Comparison of ENCODE assay signal across 18 cellular contexts in genomic region chr10:50392966-50393718, GRCh38.
DNase-seq lines count a peak whose midpoint lies in the region; ATAC-seq, FAIRE-seq and TF ChIP-seq lines count a peak whose summit lies in the region.
"Had no signal": no experiment of that assay in that cellular context is flagged by ENCODE, and none has a peak within 500 bp of the region (broad histone marks: within the 10 kb centered on the region; RNA-seq: fewer than 3 reads in every experiment).

No MANE protein-coding gene starts in this region.

- no peak overlapping the region for H3K4me3 Mint-ChIP-seq in astrocyte (ENCODE audit: unreplicated experiment)
- H3K4me3 Mint-ChIP-seq: CD4-positive, alpha-beta memory T cell; stimulated activated memory B cell treated with anti-CD40 and anti-IgM and Interleukin-4, amounts not matched to agents 10 μg/mL and 1 μg/mL and 100 μg/mL, for 72 hours had no signal

- FAIRE-seq in astrocyte (lab: Jason Lieb, UNC) = no peak

- peak overlapping the region; percentile 65 for H3K27ac ChIP-seq in HUES48 (ENCODE audit: low read depth, low read length)
- peak overlapping the region; percentile 67 for H3K27ac ChIP-seq in astrocyte (ENCODE audit: low read depth, low read length)
- H3K27ac ChIP-seq in hepatocyte = peak overlapping the region; percentile 92
- H3K27ac ChIP-seq: SK-N-MC, transverse colon had no signal

- ATAC-seq in HG03460 (IDR thresholded peaks at IDR 0.05; ENCODE audit: unreplicated experiment) = no peak
- ATAC-seq: stimulated activated memory B cell treated with anti-CD40 and anti-IgM and Interleukin-4, amounts not matched to agents 10 μg/mL and 1 μg/mL and 100 μg/mL, for 72 hours had no signal

- peak overlapping the region; percentile 54 for H3K4me2 ChIP-seq in astrocyte (ENCODE audit: low read length)
- H3K4me2 ChIP-seq in hepatocyte = peak overlapping the region; percentile 56

- H3K4me3 ChIP-seq in HUES48 (ENCODE audit: low read depth, low read length) = no peak overlapping the region
- no peak overlapping the region for H3K4me3 ChIP-seq in astrocyte (ENCODE audit: insufficient read depth, low read depth, low read length)
- no peak overlapping the region for H3K4me3 ChIP-seq in hepatocyte
- no peak overlapping the region for H3K4me3 ChIP-seq in foreskin fibroblast (ENCODE audit: low read depth in 1 of 2, low read length in 2 of 2)
- H3K4me3 ChIP-seq: SK-N-MC, smooth muscle cell, transverse colon had no signal

- H3K9me3 Mint-ChIP-seq in astrocyte (ENCODE audit: unreplicated experiment) = peaks cover 3% of the 10 kb centered on the region
- H3K9me3 Mint-ChIP-seq: CD4-positive, alpha-beta memory T cell; stimulated activated memory B cell treated with anti-CD40 and anti-IgM and Interleukin-4, amounts not matched to agents 10 μg/mL and 1 μg/mL and 100 μg/mL, for 72 hours had no signal

- peaks cover 18% of the 10 kb centered on the region for H4K20me1 ChIP-seq in astrocyte (ENCODE audit: insufficient read depth, low read length)
- H4K20me1 ChIP-seq in hepatocyte (ENCODE audit: insufficient read depth, poor library complexity, severe bottlenecking) = no peaks in the 10 kb centered on the region

- DNase-seq in A172 (ENCODE audit: low spot score) (peak; percentile 84), astrocyte (ENCODE audit: low read depth) (peak; percentile 67), hepatocyte (ENCODE audit: low spot score) (peak; percentile 23), foreskin fibroblast (no peak), NCI-H524 (lab: John Stamatoyannopoulos, UW) (no peak), KBM-7 (no peak)
- DNase-seq: activated CD4-positive, alpha-beta T cell treated with anti-CD3 and anti-CD28 coated beads for 48 hours; activated naive CD4-positive, alpha-beta T cell treated with anti-CD3 and anti-CD28 coated beads, Interleukin-2, amount 50 U/mL, for 16 hours; CD4-positive, alpha-beta memory T cell; effector CD4-positive, alpha-beta T cell; Karpas-422; NCI-H146; transverse colon had no signal

- peaks cover 32% of the 10 kb centered on the region for H3K4me1 Mint-ChIP-seq in astrocyte (ENCODE audit: low read depth, unreplicated experiment)

- H3K27ac Mint-ChIP-seq in astrocyte (ENCODE audit: unreplicated experiment) = no peak overlapping the region
- H3K27ac Mint-ChIP-seq: stimulated activated memory B cell treated with anti-CD40 and anti-IgM and Interleukin-4, amounts not matched to agents 10 μg/mL and 1 μg/mL and 100 μg/mL, for 72 hours had no signal

- H3K36me3 Mint-ChIP-seq in astrocyte (ENCODE audit: low read depth, unreplicated experiment) = no peaks in the 10 kb centered on the region

- no peaks in the 10 kb centered on the region for H3K9me2 ChIP-seq in hepatocyte (replicated peaks; ENCODE audit: insufficient read depth)

- H3K27me3 ChIP-seq in HUES48 (ENCODE audit: control insufficient read depth, insufficient read depth, low read length) (no peaks in the 10 kb centered on the region), astrocyte (ENCODE audit: insufficient read depth, low read length) (no peaks in the 10 kb centered on the region), hepatocyte (no peaks in the 10 kb centered on the region)
- H3K27me3 ChIP-seq: transverse colon had no signal

- TF ChIP-seq CTCF in astrocyte (IDR thresholded peaks at IDR 0.05; ENCODE audit: insufficient read depth, low read depth, low read length) = no peak
- TF ChIP-seq CTCF in hepatocyte (IDR thresholded peaks at IDR 0.05; ENCODE audit: poor library complexity) = no peak
- TF ChIP-seq CTCF in foreskin fibroblast (IDR thresholded peaks at IDR 0.05; ENCODE audit: low read depth, low read length) = no peak

- H3K27me3 Mint-ChIP-seq in astrocyte (ENCODE audit: low read depth, unreplicated experiment) = no peaks in the 10 kb centered on the region
- H3K27me3 Mint-ChIP-seq: CD4-positive, alpha-beta memory T cell; stimulated activated memory B cell treated with anti-CD40 and anti-IgM and Interleukin-4, amounts not matched to agents 10 μg/mL and 1 μg/mL and 100 μg/mL, for 72 hours had no signal

- no peak overlapping the region for H2AFZ ChIP-seq in astrocyte (ENCODE audit: low read depth, low read length)
- H2AFZ ChIP-seq in hepatocyte = no peak overlapping the region

- H3K4me1 ChIP-seq in HUES48 (ENCODE audit: control insufficient read depth, insufficient read depth, low read length) = peaks cover 27% of the 10 kb centered on the region
- peaks cover 25% of the 10 kb centered on the region for H3K4me1 ChIP-seq in astrocyte (ENCODE audit: insufficient read depth, low read length)
- H3K4me1 ChIP-seq in hepatocyte (ENCODE audit: insufficient read depth) = peaks cover 20% of the 10 kb centered on the region

- no peak overlapping the region for H3K9ac ChIP-seq in HUES48 (ENCODE audit: low read depth, low read length)
- peak overlapping the region; percentile 29 for H3K9ac ChIP-seq in astrocyte (ENCODE audit: low read length)

- H3K36me3 ChIP-seq in HUES48 (ENCODE audit: control insufficient read depth, insufficient read depth, low read length) = no peaks in the 10 kb centered on the region
- no peaks in the 10 kb centered on the region for H3K36me3 ChIP-seq in astrocyte (ENCODE audit: insufficient read depth, low read length)
- no peaks in the 10 kb centered on the region for H3K36me3 ChIP-seq in hepatocyte (replicated peaks; ENCODE audit: insufficient read depth, low read depth)
- H3K36me3 ChIP-seq: transverse colon had no signal

- WGBS in hepatocyte (ENCODE audit: low lambda C conversion rate, missing lambda C conversion rate) = 51% methylated on average over 6 of the region's 6 CpGs

- H3K79me2 ChIP-seq in astrocyte (ENCODE audit: insufficient read depth, low read length) (peaks cover 32% of the 10 kb centered on the region), hepatocyte (peaks cover 41% of the 10 kb centered on the region)

- in situ Hi-C loops in KBM-7 (cut with MboI; ENCODE audit: low pct_unique_long_range_greater_than_20kb, low sequenced_read_pairs) = no loop called here

- H3K9me3 ChIP-seq in HUES48 (ENCODE audit: control insufficient read depth, insufficient read depth, low read length) = no peaks in the 10 kb centered on the region
- H3K9me3 ChIP-seq in astrocyte (ENCODE audit: insufficient read depth, low read depth, low read length) = no peaks in the 10 kb centered on the region
- H3K9me3 ChIP-seq in hepatocyte (ENCODE audit: low read depth) = no peaks in the 10 kb centered on the region
- H3K9me3 ChIP-seq: transverse colon had no signal

Comparison
In these comparisons a context has a peak if more than half of its experiments do, and no peak if none do; other contexts are left out.
1. DNase-seq: peak in A172 (single experiment), astrocyte (single experiment) and hepatocyte (single experiment); none in foreskin fibroblast (0 of 2), NCI-H524 (0 of 2) and KBM-7 (single experiment).
2. Peak in every context shown above with its lines, with median percentiles within 50 percentile points of each other: H3K27ac ChIP-seq.